31 cellular contexts compared by ENCODE assay signal in the genomic region with DNA sequence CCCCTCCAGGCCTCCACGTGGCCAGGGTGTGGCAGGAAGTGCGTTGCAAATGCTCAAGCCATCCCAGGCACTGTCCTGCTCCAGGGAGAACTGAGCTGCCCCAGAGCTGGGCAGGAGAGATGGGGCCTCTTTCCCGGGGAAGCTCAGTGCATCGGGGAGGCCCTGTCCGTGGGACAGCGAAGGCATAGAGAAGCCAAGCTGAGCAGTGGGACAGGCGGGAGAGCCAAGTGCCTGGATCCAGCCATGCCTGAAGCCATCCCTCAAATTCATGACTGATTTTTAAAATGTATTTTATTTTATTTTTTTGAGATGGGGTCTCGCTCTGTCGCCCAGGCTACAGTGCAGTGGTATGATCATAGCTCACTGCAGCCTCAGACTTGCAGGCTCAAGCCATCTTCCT. TPM values are rescaled to one million over a fixed set of nuclear protein-coding genes. Genes with fewer than 3 reads are reported as not detected.
"Had no signal": no experiment of that assay in that cellular context is flagged by ENCODE, and none has a peak within 500 bp of the region (broad histone marks: within the 10 kb centered on the region; RNA-seq: fewer than 3 reads in every experiment).

No MANE protein-coding gene starts in this region.

- H3K27ac ChIP-seq: epithelial cell of prostate, gastrocnemius medialis, psoas muscle, skin epidermis, spleen, testis, tibial artery, upper lobe of right lung, uterus had no signal

- H3K4me3 Mint-ChIP-seq: mesothelial cell of epicardium; naive B cell; natural killer cell treated with Interleukin-12 subunit alpha and Interleukin-12 subunit beta and Interleukin-15 and Interleukin-18, amount 100 ng/mL, for 72 hours; neural crest cell; stimulated activated naive CD8-positive, alpha-beta T cell treated with anti-CD3 and anti-CD28 coated beads, Interleukin-15, amount 100 ng/mL, for 72 hours had no signal

- H3K9me3 ChIP-seq: gastrocnemius medialis, mucosa of descending colon, psoas muscle, testis, tibial artery, upper lobe of right lung, uterus had no signal

- DNase-seq: cortex of kidney; effector CD4-positive, alpha-beta T cell; foreskin fibroblast; gastrocnemius medialis; mesenchymal stem cell; mucosa of descending colon; naive B cell; psoas muscle; spleen; stimulated activated CD4-positive, alpha-beta T cell treated with anti-CD3 and anti-CD28 coated beads, Interleukin-2, amount 100 ng/mL, for 48 hours; stimulated activated CD8-positive, alpha-beta memory T cell treated with anti-CD3 and anti-CD28 coated beads, Interleukin-4, amount 100 ng/mL, for 48 hours; stimulated activated naive CD4-positive, alpha-beta T cell; stimulated activated naive CD8-positive, alpha-beta T cell treated with anti-CD3 and anti-CD28 coated beads, Interleukin-15, amount 100 ng/mL, for 72 hours; testis; tibial artery; upper lobe of right lung; uterus had no signal

- H3K27me3 ChIP-seq: testis had no signal

- H3K27me3 Mint-ChIP-seq: natural killer cell treated with Interleukin-12 subunit alpha and Interleukin-12 subunit beta and Interleukin-15 and Interleukin-18, amount 100 ng/mL, for 72 hours; stimulated activated naive CD8-positive, alpha-beta T cell treated with anti-CD3 and anti-CD28 coated beads, Interleukin-15, amount 100 ng/mL, for 72 hours had no signal

- H3K27ac Mint-ChIP-seq: mesothelial cell of epicardium; naive B cell; natural killer cell treated with Interleukin-12 subunit alpha and Interleukin-12 subunit beta and Interleukin-15 and Interleukin-18, amount 100 ng/mL, for 72 hours; stimulated activated naive CD8-positive, alpha-beta T cell treated with anti-CD3 and anti-CD28 coated beads, Interleukin-15, amount 100 ng/mL, for 72 hours had no signal

- H3K36me3 ChIP-seq: gastrocnemius medialis, spleen, tibial artery, upper lobe of right lung, uterus had no signal

- ATAC-seq: esophagus mucosa; gastrocnemius medialis; left lobe of liver; mucosa of descending colon; natural killer cell treated with Interleukin-12 subunit alpha and Interleukin-12 subunit beta and Interleukin-15 and Interleukin-18, amount 100 ng/mL, for 72 hours; psoas muscle; right cardiac atrium; upper lobe of right lung had no signal

- H3K9me3 Mint-ChIP-seq: natural killer cell treated with Interleukin-12 subunit alpha and Interleukin-12 subunit beta and Interleukin-15 and Interleukin-18, amount 100 ng/mL, for 72 hours; neural crest cell; stimulated activated naive CD8-positive, alpha-beta T cell treated with anti-CD3 and anti-CD28 coated beads, Interleukin-15, amount 100 ng/mL, for 72 hours had no signal

- H3K4me3 ChIP-seq: gastrocnemius medialis, mucosa of descending colon, psoas muscle, skin epidermis, spleen, testis, tibial artery, upper lobe of right lung, uterus had no signal

- H3K4me1 Mint-ChIP-seq: mesothelial cell of epicardium; naive B cell; stimulated activated naive CD8-positive, alpha-beta T cell treated with anti-CD3 and anti-CD28 coated beads, Interleukin-15, amount 100 ng/mL, for 72 hours had no signal

- H3K4me1 ChIP-seq: psoas muscle, upper lobe of right lung had no signal

- H3K36me3 Mint-ChIP-seq: mesothelial cell of epicardium; naive B cell; natural killer cell treated with Interleukin-12 subunit alpha and Interleukin-12 subunit beta and Interleukin-15 and Interleukin-18, amount 100 ng/mL, for 72 hours had no signal

RNA-seq across cellular contexts. Expression of a gene that starts 25.4 kb away (rescaled TPM):
- total RNA-seq: esophagus mucosa; glomerular endothelial cell; left lobe of liver; mesothelial cell of epicardium; mucosa of descending colon; natural killer cell treated with Interleukin-12 subunit alpha and Interleukin-12 subunit beta and Interleukin-15 and Interleukin-18, amount 100 ng/mL, for 72 hours; neural crest cell; osteocyte; spleen; upper lobe of right lung; uterus had no signal

RNA-seq across cellular contexts. Expression of a gene that starts 48.9 kb away (rescaled TPM):
- total RNA-seq: dermis microvascular lymphatic vessel endothelial cell; esophagus mucosa; gastrocnemius medialis; glomerular endothelial cell; left lobe of liver; lower leg skin; lung microvascular endothelial cell; mesothelial cell of epicardium; mucosa of descending colon; natural killer cell treated with Interleukin-12 subunit alpha and Interleukin-12 subunit beta and Interleukin-15 and Interleukin-18, amount 100 ng/mL, for 72 hours; osteocyte; psoas muscle; renal cortical epithelial cell; spleen; upper lobe of right lung; uterus had no signal
